In genomic region chr22:44494497-44494896, GRCh38 we compare ENCODE assay signal across 16 cellular contexts.
"Had no signal": no experiment of that assay in that cellular context is flagged by ENCODE, and none has a peak within 500 bp of the region (broad histone marks: within the 10 kb centered on the region; RNA-seq: fewer than 3 reads in every experiment).

No MANE protein-coding gene starts in this region.

- H3K4me3 ChIP-seq: gastroesophageal sphincter, heart right ventricle, SK-N-MC, transverse colon had no signal

- DNase-seq: activated CD4-positive, alpha-beta T cell treated with anti-CD3 and anti-CD28 coated beads, Interleukin-2, amount 50 U/mL, for 48 hours; activated CD4-positive, CD25-positive, alpha-beta regulatory T cell treated with anti-CD3 and anti-CD28 coated beads, Interleukin-2, amount 50 U/mL, for 72 hours; activated gamma-delta T cell treated with Interleukin-2 at 50 U/mL for 16 hours; activated T-cell treated with anti-CD3 and anti-CD28 coated beads, Interleukin-2, amount 50 U/mL, for 48 hours; aorta; dermis blood vessel endothelial cell; heart right ventricle; mammary epithelial cell; nucleus accumbens; stimulated activated CD4-positive, alpha-beta T cell treated with anti-CD3 and anti-CD28 coated beads, Interleukin-2, amount 100 ng/mL, for 48 hours; stimulated activated naive B cell treated with anti-CD40 and anti-IgM and Interleukin-4, amounts not matched to agents 10 μg/mL and 1 μg/mL and 100 μg/mL, for 72 hours; T1000; transverse colon had no signal

- H3K36me3 ChIP-seq: transverse colon had no signal

- H3K27ac ChIP-seq: gastroesophageal sphincter, SK-N-MC, transverse colon had no signal

- H3K27me3 ChIP-seq: gastroesophageal sphincter, heart right ventricle, transverse colon had no signal

- H3K9me3 ChIP-seq: gastroesophageal sphincter, transverse colon had no signal

- H3K9me3 Mint-ChIP-seq: stimulated activated naive B cell treated with anti-CD40 and anti-IgM and Interleukin-4, amounts not matched to agents 10 μg/mL and 1 μg/mL and 100 μg/mL, for 72 hours had no signal

- H3K27me3 Mint-ChIP-seq: stimulated activated naive B cell treated with anti-CD40 and anti-IgM and Interleukin-4, amounts not matched to agents 10 μg/mL and 1 μg/mL and 100 μg/mL, for 72 hours had no signal

- ATAC-seq: gastroesophageal sphincter; heart right ventricle; left lobe of liver; stimulated activated naive B cell treated with anti-CD40 and anti-IgM and Interleukin-4, amounts not matched to agents 10 μg/mL and 1 μg/mL and 100 μg/mL, for 72 hours had no signal

- H3K4me3 Mint-ChIP-seq: stimulated activated naive B cell treated with anti-CD40 and anti-IgM and Interleukin-4, amounts not matched to agents 10 μg/mL and 1 μg/mL and 100 μg/mL, for 72 hours had no signal
